ENCODE assay signal across 25 cellular contexts in the genomic region with DNA sequence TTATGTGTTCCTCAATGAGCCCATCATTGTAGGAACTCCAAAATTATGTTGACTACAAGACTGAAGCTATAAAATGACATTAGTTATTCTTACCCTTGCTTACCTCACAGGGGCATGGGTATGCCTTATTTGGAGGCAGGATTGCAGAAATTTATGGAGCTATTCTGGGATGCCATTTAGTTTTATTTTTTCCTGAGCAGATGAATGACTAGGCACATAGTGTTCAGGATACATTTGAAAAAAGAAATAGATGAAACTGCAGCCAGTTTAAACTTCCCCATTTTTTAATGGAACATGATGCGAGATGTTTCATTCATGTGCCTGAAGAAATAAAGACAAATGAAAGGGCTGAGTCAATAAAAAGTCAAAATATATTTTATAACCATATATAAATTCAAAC.
DNase-seq lines count a peak whose midpoint lies in the region; ATAC-seq, FAIRE-seq and TF ChIP-seq lines count a peak whose summit lies in the region.
"Had no signal": no experiment of that assay in that cellular context is flagged by ENCODE, and none has a peak within 500 bp of the region (broad histone marks: within the 10 kb centered on the region; RNA-seq: fewer than 3 reads in every experiment).

No MANE protein-coding gene starts in this region.

- TF ChIP-seq POLR2A in vagina (IDR thresholded peaks at IDR 0.05): no peak
- no peak for TF ChIP-seq POLR2A in GM12892 (IDR thresholded peaks at IDR 0.05; ENCODE audit: low read depth, low read length)

- no peaks in the 10 kb centered on the region for H3K27me3 ChIP-seq in ascending aorta
- no peaks in the 10 kb centered on the region for H3K27me3 ChIP-seq in smooth muscle cell (ENCODE audit: low read depth)
- no peaks in the 10 kb centered on the region for H3K27me3 ChIP-seq in vagina
- H3K27me3 ChIP-seq: BE2C; BLaER1 treated with 17β-estradiol and CSF1 and Interleukin-3, amounts not matched to agents 10 nM and 100 nM had no signal

- H3K27ac ChIP-seq in ascending aorta (peak overlapping the region; percentile 8 to 25), smooth muscle cell (ENCODE audit: low read depth) (no peak overlapping the region), vagina (peak overlapping the region; percentile 27)
- H3K27ac ChIP-seq: A549; BLaER1 treated with 17β-estradiol and CSF1 and Interleukin-3, amounts not matched to agents 10 nM and 100 nM had no signal

- TF ChIP-seq CTCF in ascending aorta (IDR thresholded peaks at IDR 0.05): no peak
- TF ChIP-seq CTCF in smooth muscle cell (IDR thresholded peaks at IDR 0.05; ENCODE audit: borderline replicate concordance, insufficient read depth, poor library complexity, severe bottlenecking): no peak
- TF ChIP-seq CTCF in vagina (IDR thresholded peaks at IDR 0.05): no peak

- H3K9me3 ChIP-seq in ascending aorta (no peaks in the 10 kb centered on the region), smooth muscle cell (replicated peaks; ENCODE audit: low read depth) (no peaks in the 10 kb centered on the region), vagina (no peaks in the 10 kb centered on the region)
- H3K9me3 ChIP-seq: BE2C; BLaER1 treated with 17β-estradiol and CSF1 and Interleukin-3, amounts not matched to agents 10 nM and 100 nM had no signal

- H3K4me1 ChIP-seq in ascending aorta (peaks cover 0 to 8% of the 10 kb centered on the region in 2 donors), smooth muscle cell (ENCODE audit: low read depth) (peaks cover 7% of the 10 kb centered on the region), vagina (no peaks in the 10 kb centered on the region)
- H3K4me1 ChIP-seq: A549, BE2C had no signal

- 100% methylated on average over 1 of the region's 1 CpG for WGBS in smooth muscle cell (ENCODE audit: low lambda C conversion rate)

- H3K79me2 ChIP-seq in smooth muscle cell (ENCODE audit: low read depth): no peaks in the 10 kb centered on the region

- intact Hi-C loops in ascending aorta (cut with DNase I): loop anchor here (10.0 kb wide), 1 partner anchor 58 kb away; no protein-coding TSS in a partner anchor
- intact Hi-C loops in vagina (cut with DNase I): no loop called here

- peak; percentile 32 for DNase-seq in MV-4-11 (lab: John Stamatoyannopoulos, UW)
- no peak for DNase-seq in ascending aorta (ENCODE audit: low spot score in 2 of 2)
- no peak for DNase-seq in smooth muscle cell (lab: John Stamatoyannopoulos, UW; ENCODE audit: unreplicated experiment)
- DNase-seq in vagina (ENCODE audit: extremely low spot score in 2 of 2): no peak
- DNase-seq in GM12892 (ENCODE audit: insufficient read length): no peak
- DNase-seq in NCI-H2171 (lab: John Stamatoyannopoulos, UW): no peak
- DNase-seq: 8988T; ACHN; AML-193; BE2C; CD4-positive, alpha-beta T cell; CD8-positive, alpha-beta memory T cell; DMS 273 treated with DMSO at 0.1 percent for 48 hours; DMS79; EL; GDM1; H9 had no signal

- H3K4me2 ChIP-seq in smooth muscle cell: no peak overlapping the region
- H3K4me2 ChIP-seq: A549, GM23338 had no signal

- no peak overlapping the region for H3K9ac ChIP-seq in smooth muscle cell (ENCODE audit: low read depth)
- H3K9ac ChIP-seq: BLaER1 treated with 17β-estradiol and CSF1 and Interleukin-3, amounts not matched to agents 10 nM and 100 nM had no signal

- H2AFZ ChIP-seq in smooth muscle cell (ENCODE audit: low read depth): peak overlapping the region; percentile 29

- no peaks in the 10 kb centered on the region for H3F3A ChIP-seq in smooth muscle cell (ENCODE audit: low read depth)

- ATAC-seq in HG02623 (IDR thresholded peaks at IDR 0.05; ENCODE audit: unreplicated experiment): no peak
- ATAC-seq: A549, GM12878, GM23338, HCT116 had no signal

- FAIRE-seq in GM12892 (lab: Jason Lieb, UNC): no peak
- FAIRE-seq: D721Med, GM12878, GM18507 had no signal

- no peaks in the 10 kb centered on the region for H4K20me1 ChIP-seq in smooth muscle cell (ENCODE audit: low read depth)
- H4K20me1 ChIP-seq: BLaER1 treated with 17β-estradiol and CSF1 and Interleukin-3, amounts not matched to agents 10 nM and 100 nM had no signal

- H3K4me3 ChIP-seq in ascending aorta (no peak overlapping the region), smooth muscle cell (no peak overlapping the region), vagina (no peak overlapping the region)
- H3K4me3 ChIP-seq: A549; BLaER1 treated with 17β-estradiol and CSF1 and Interleukin-3, amounts not matched to agents 10 nM and 100 nM; GM12878; GM23338 had no signal

- H3K36me3 ChIP-seq in ascending aorta: no peaks in the 10 kb centered on the region
- H3K36me3 ChIP-seq in smooth muscle cell (ENCODE audit: low read depth): no peaks in the 10 kb centered on the region
- H3K36me3 ChIP-seq in vagina: no peaks in the 10 kb centered on the region
- H3K36me3 ChIP-seq: BE2C; BLaER1 treated with 17β-estradiol and CSF1 and Interleukin-3, amounts not matched to agents 10 nM and 100 nM had no signal
